22 cellular contexts compared by ENCODE assay signal in genomic region chr22:28716686-28717085, GRCh38. TPM values are rescaled to one million over a fixed set of nuclear protein-coding genes. Genes with fewer than 3 reads are reported as not detected.
DNase-seq lines count a peak whose midpoint lies in the region; ATAC-seq, FAIRE-seq and TF ChIP-seq lines count a peak whose summit lies in the region.
"Had no signal": no experiment of that assay in that cellular context is flagged by ENCODE, and none has a peak within 500 bp of the region (broad histone marks: within the 10 kb centered on the region; RNA-seq: fewer than 3 reads in every experiment).

No MANE protein-coding gene starts in this region.

- H3K9me3 Mint-ChIP-seq in astrocyte (ENCODE audit: unreplicated experiment) (no peaks in the 10 kb centered on the region), osteocyte (ENCODE audit: unreplicated experiment) (no peaks in the 10 kb centered on the region)
- H3K9me3 Mint-ChIP-seq: CD8-positive, alpha-beta T cell had no signal

- no peak overlapping the region for H2AFZ ChIP-seq in astrocyte (ENCODE audit: low read depth, low read length)

- no peaks in the 10 kb centered on the region for H3K9me3 ChIP-seq in astrocyte (ENCODE audit: insufficient read depth, low read depth, low read length)
- H3K9me3 ChIP-seq: BLaER1, Peyer's patch had no signal

- no peak overlapping the region for H3K4me2 ChIP-seq in astrocyte (ENCODE audit: low read length)
- H3K4me2 ChIP-seq: BLaER1 had no signal

- H3K36me3 Mint-ChIP-seq in astrocyte (ENCODE audit: low read depth, unreplicated experiment) (peaks cover 2% of the 10 kb centered on the region), osteocyte (ENCODE audit: unreplicated experiment) (no peaks in the 10 kb centered on the region)

- DNase-seq in AG10803 (ENCODE audit: low read depth) (peak; percentile 39), astrocyte (ENCODE audit: low read depth) (peak; percentile 38), fibroblast of peridontal ligament (ENCODE audit: extremely low read depth) (peak; percentile 48), osteocyte (ENCODE audit: extremely low spot score, unreplicated experiment) (no peak), AG08395 (ENCODE audit: low spot score) (no peak), T1000 (lab: John Stamatoyannopoulos, UW) (no peak), GM03348 (ENCODE audit: low spot score) (no peak)
- DNase-seq: 8988T; Calu3; CD8-positive, alpha-beta T cell; EL; KG1; NCI-H1417; NCI-H187; NCI-H2107; NCI-H510A; NCI-H748 treated with DMSO at 0.1 percent for 48 hours; NK-92 treated with Interleukin-12 subunit alpha and Interleukin-12 subunit beta, amount 100 ng/mL, for 24 hours; Peyer's patch had no signal

- no peaks in the 10 kb centered on the region for H3K79me2 ChIP-seq in astrocyte (ENCODE audit: insufficient read depth, low read length)

- no peaks in the 10 kb centered on the region for H3K36me3 ChIP-seq in astrocyte (ENCODE audit: insufficient read depth, low read length)
- H3K36me3 ChIP-seq: Peyer's patch had no signal

- H3K4me3 ChIP-seq in AG10803 (ENCODE audit: low read length), result no peak overlapping the region
- no peak overlapping the region for H3K4me3 ChIP-seq in astrocyte (ENCODE audit: insufficient read depth, low read depth, low read length)
- H3K4me3 ChIP-seq: BLaER1, Peyer's patch had no signal

- FAIRE-seq in astrocyte (lab: Jason Lieb, UNC), result no peak
- FAIRE-seq: GM12891 had no signal

- H3K4me3 Mint-ChIP-seq in astrocyte (ENCODE audit: unreplicated experiment) (no peak overlapping the region), osteocyte (ENCODE audit: unreplicated experiment) (no peak overlapping the region)
- H3K4me3 Mint-ChIP-seq: CD8-positive, alpha-beta T cell had no signal

- H3K27me3 ChIP-seq in astrocyte (ENCODE audit: insufficient read depth, low read length), result no peaks in the 10 kb centered on the region
- H3K27me3 ChIP-seq: BLaER1, Peyer's patch had no signal

- no peak overlapping the region for H3K27ac ChIP-seq in astrocyte (ENCODE audit: low read depth, low read length)
- H3K27ac ChIP-seq: BLaER1, Peyer's patch had no signal

- no peak for TF ChIP-seq CTCF in AG10803 (conservative IDR thresholded peaks at IDR 0.05; ENCODE audit: low read length)
- no peak for TF ChIP-seq CTCF in astrocyte (IDR thresholded peaks at IDR 0.05; ENCODE audit: insufficient read depth, low read depth, low read length)
- no peak for TF ChIP-seq CTCF in osteocyte (IDR thresholded peaks at IDR 0.05)

- no peaks in the 10 kb centered on the region for H4K20me1 ChIP-seq in astrocyte (ENCODE audit: insufficient read depth, low read length)

- H3K4me1 Mint-ChIP-seq in astrocyte (ENCODE audit: low read depth, unreplicated experiment) (peaks cover 14% of the 10 kb centered on the region), osteocyte (ENCODE audit: unreplicated experiment) (peaks cover 38% of the 10 kb centered on the region)

- peaks cover 10% of the 10 kb centered on the region for H3K4me1 ChIP-seq in astrocyte (ENCODE audit: insufficient read depth, low read length)
- H3K4me1 ChIP-seq: BLaER1, Peyer's patch had no signal

- H3K27ac Mint-ChIP-seq in astrocyte (ENCODE audit: unreplicated experiment), result no peak overlapping the region
- peak overlapping the region; percentile 47 for H3K27ac Mint-ChIP-seq in osteocyte (ENCODE audit: unreplicated experiment)
- H3K27ac Mint-ChIP-seq: CD8-positive, alpha-beta T cell had no signal

- H3K27me3 Mint-ChIP-seq in astrocyte (ENCODE audit: low read depth, unreplicated experiment), result no peaks in the 10 kb centered on the region
- no peaks in the 10 kb centered on the region for H3K27me3 Mint-ChIP-seq in osteocyte (ENCODE audit: unreplicated experiment)

- ATAC-seq in GM21786 (IDR thresholded peaks at IDR 0.05; ENCODE audit: unreplicated experiment), result no peak
- ATAC-seq: CD8-positive, alpha-beta T cell had no signal

- H3K9ac ChIP-seq in astrocyte (ENCODE audit: low read length), result no peak overlapping the region
- H3K9ac ChIP-seq: BLaER1 had no signal

RNA-seq across cellular contexts. Expression of gene CHEK2, which starts 24.9 kb away (rescaled TPM):
- total RNA-seq in astrocyte (5.7 and 7.5 TPM in 2 replicates), osteocyte (9.9 and 11.2 TPM in 2 replicates)

RNA-seq across cellular contexts. Expression of gene HSCB, which starts 25.2 kb away (rescaled TPM):
- total RNA-seq in astrocyte (10.4 and 10.7 TPM in 2 replicates), osteocyte (11.6 and 13.4 TPM in 2 replicates)

RNA-seq across cellular contexts. Expression of gene TTC28, which starts 37.0 kb away (rescaled TPM):
- total RNA-seq in astrocyte (23.2 and 24.4 TPM in 2 replicates), osteocyte (68.7 and 70.3 TPM in 2 replicates)

RNA-seq across cellular contexts. Expression of gene CCDC117, which starts 55.8 kb away (rescaled TPM):
- 13.5 and 15.8 TPM in 2 replicates for total RNA-seq in astrocyte
- total RNA-seq in osteocyte, result 21.9 and 23.6 TPM in 2 replicates

Comparison
In these comparisons a context has a peak if more than half of its experiments do, and no peak if none do; other contexts are left out.
1. DNase-seq: peak in AG10803 (single experiment), astrocyte (single experiment) and fibroblast of peridontal ligament (single experiment); none in osteocyte (single experiment), AG08395 (single experiment), T1000 (single experiment) and GM03348 (single experiment).